8 cellular contexts compared by ENCODE assay signal in genomic region chr15:59105839-59106238, GRCh38. TPM values are rescaled to one million over a fixed set of nuclear protein-coding genes. Genes with fewer than 3 reads are reported as not detected.
DNase-seq lines count a peak whose midpoint lies in the region; FAIRE-seq and TF ChIP-seq lines count a peak whose summit lies in the region.

No MANE protein-coding gene starts in this region.

- H3K36me3 Mint-ChIP-seq in progenitor cell of endocrine pancreas (ENCODE audit: insufficient read depth), result peaks cover 9% of the 10 kb centered on the region

- H3K27me3 Mint-ChIP-seq in progenitor cell of endocrine pancreas, result no peaks in the 10 kb centered on the region

- H3K9me3 ChIP-seq in ectodermal cell (ENCODE audit: control insufficient read depth, low read length), result no peaks in the 10 kb centered on the region

- FAIRE-seq in frontal cortex (lab: Jason Lieb, UNC), result no peak

- no peaks in the 10 kb centered on the region for H3K9me3 Mint-ChIP-seq in progenitor cell of endocrine pancreas (ENCODE audit: low read depth)

- H3K4me1 Mint-ChIP-seq in progenitor cell of endocrine pancreas (ENCODE audit: low read depth), result peaks cover 9% of the 10 kb centered on the region

- no peak overlapping the region for H3K27ac ChIP-seq in ectodermal cell (ENCODE audit: insufficient read depth, low read depth, low read length, poor library complexity, severe bottlenecking)

- 9% methylated on average over 3 of the region's 3 CpGs for WGBS in ectodermal cell, 2 experiments

- peak overlapping the region; percentile 98 for H3K27ac Mint-ChIP-seq in progenitor cell of endocrine pancreas

- peak overlapping the region; percentile 89 for H3K4me3 Mint-ChIP-seq in progenitor cell of endocrine pancreas (ENCODE audit: low read depth)

- peak overlapping the region; percentile 74 for H3K4me3 ChIP-seq in ectodermal cell (ENCODE audit: insufficient read depth, low read depth, low read length)

- H3K27me3 ChIP-seq in ectodermal cell (ENCODE audit: control insufficient read depth, insufficient read depth, low read length, poor library complexity, severe bottlenecking), result no peaks in the 10 kb centered on the region

- TF ChIP-seq CTCF in GM12873 (IDR thresholded peaks at IDR 0.05; ENCODE audit: insufficient read depth, low read depth, low read length, missing control alignments) (peak; percentile 18), progenitor cell of endocrine pancreas (IDR thresholded peaks at IDR 0.05; ENCODE audit: unreplicated experiment) (peak; percentile 5)

- DNase-seq in NCI-H226 (peak; percentile 10), progenitor cell of endocrine pancreas (ENCODE audit: low spot score, unreplicated experiment) (no peak), pons (ENCODE audit: low spot score) (no peak), frontal cortex (ENCODE audit: low spot score in 2 of 2) (no peak), NCI-H82 treated with DMSO at 0.1 percent for 48 hours (lab: John Stamatoyannopoulos, UW; ENCODE audit: unreplicated experiment) (no peak), activated gamma-delta T cell (lab: John Stamatoyannopoulos, UW) (no peak)

- peaks cover 27% of the 10 kb centered on the region for H3K36me3 ChIP-seq in ectodermal cell (ENCODE audit: control insufficient read depth, insufficient read depth, low read length)

- no peaks in the 10 kb centered on the region for H3K4me1 ChIP-seq in ectodermal cell (ENCODE audit: control insufficient read depth, insufficient read depth, low read length)

RNA-seq across cellular contexts. Expression of gene CCNB2, which starts 0.9 kb away (rescaled TPM):
- polyA plus RNA-seq in ectodermal cell (2013, experiment 1 of 4), result 155 TPM
- polyA plus RNA-seq in ectodermal cell (2013, experiment 2 of 4), result 148 TPM
- polyA plus RNA-seq in ectodermal cell (2013, experiment 3 of 4), result 168 TPM
- 173 TPM for polyA plus RNA-seq in ectodermal cell (2013, experiment 4 of 4)
- 38.0 and 40.9 TPM in 2 replicates for total RNA-seq in progenitor cell of endocrine pancreas
- 4.9 TPM for total RNA-seq in frontal cortex
